ENCODE assay signal across 24 cellular contexts in the genomic region with DNA sequence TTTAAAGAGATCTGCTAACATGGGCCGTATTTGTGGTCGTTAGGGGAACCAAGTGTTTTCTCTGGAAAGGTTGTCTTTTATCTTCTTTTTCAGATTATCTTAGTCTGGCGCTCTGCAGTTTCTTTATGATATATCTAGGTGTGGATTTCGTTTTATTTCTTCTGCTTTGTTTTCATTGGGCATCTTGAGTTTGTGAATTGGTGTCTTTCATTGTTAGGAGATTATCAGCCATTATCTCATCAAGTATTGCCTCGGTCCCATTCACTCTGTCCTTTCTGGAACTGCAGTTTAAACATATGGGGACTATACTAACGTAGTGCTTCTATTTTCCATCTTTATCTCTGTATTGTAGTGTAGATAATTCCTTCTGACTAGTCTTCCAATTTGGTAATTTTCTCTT.
"Had no signal": no experiment of that assay in that cellular context is flagged by ENCODE, and none has a peak within 500 bp of the region (broad histone marks: within the 10 kb centered on the region; RNA-seq: fewer than 3 reads in every experiment).

No MANE protein-coding gene starts in this region.

- H3K27ac ChIP-seq: colonic mucosa, left lung, lower lobe of right lung, spleen, thoracic aorta, WERI-Rb-1 had no signal

- H3K27me3 ChIP-seq: colonic mucosa, left lung, spleen had no signal

- H3K4me3 Mint-ChIP-seq: activated CD4-positive, alpha-beta memory T cell treated with anti-CD3 and anti-CD28 coated beads, Interleukin-2, amount 10 ng/mL, durations not matched to agents 7 days and 5 days; activated CD4-positive, alpha-beta T cell treated with anti-CD3 and anti-CD28 coated beads, Interleukin-2, amount 10 ng/mL, durations not matched to agents 24 days and 14 days; activated CD8-positive, alpha-beta memory T cell treated with anti-CD3 and anti-CD28 coated beads, Interleukin-2, amount 10 ng/mL, durations not matched to agents 7 days and 5 days; activated T-cell treated with anti-CD3 and anti-CD28 coated beads, Interleukin-2, amount 50 U/mL, for 72 hours; natural killer cell treated with Interleukin-12 subunit alpha and Interleukin-12 subunit beta and Interleukin-15 and Interleukin-18, amount 100 ng/mL, for 72 hours; T-helper 2 cell treated with Interferon-gamma antibody and Interleukin-4, amounts not matched to agents 5 μg/mL and 100 μg/mL, for 36 hours had no signal

- H3K9me3 ChIP-seq: colonic mucosa, left lung, lower lobe of right lung, spleen, thoracic aorta had no signal

- H3K4me1 ChIP-seq: colonic mucosa, left lung, lower lobe of right lung, spleen had no signal

- H3K27me3 Mint-ChIP-seq: activated CD4-positive, alpha-beta memory T cell treated with anti-CD3 and anti-CD28 coated beads, Interleukin-2, amount 10 ng/mL, durations not matched to agents 7 days and 5 days; activated CD4-positive, alpha-beta T cell treated with anti-CD3 and anti-CD28 coated beads, Interleukin-2, amount 10 ng/mL, durations not matched to agents 24 days and 14 days; activated CD8-positive, alpha-beta memory T cell treated with anti-CD3 and anti-CD28 coated beads, Interleukin-2, amount 10 ng/mL, durations not matched to agents 7 days and 5 days; natural killer cell treated with Interleukin-12 subunit alpha and Interleukin-12 subunit beta and Interleukin-15 and Interleukin-18, amount 100 ng/mL, for 72 hours had no signal

- H3K9me3 Mint-ChIP-seq: activated CD4-positive, alpha-beta memory T cell treated with anti-CD3 and anti-CD28 coated beads, Interleukin-2, amount 10 ng/mL, durations not matched to agents 7 days and 5 days; activated CD4-positive, alpha-beta T cell treated with anti-CD3 and anti-CD28 coated beads, Interleukin-2, amount 10 ng/mL, durations not matched to agents 24 days and 14 days; natural killer cell treated with Interleukin-12 subunit alpha and Interleukin-12 subunit beta and Interleukin-15 and Interleukin-18, amount 100 ng/mL, for 72 hours had no signal

- DNase-seq: activated CD4-positive, alpha-beta memory T cell treated with anti-CD3 and anti-CD28 coated beads, Interleukin-2, amount 10 ng/mL, durations not matched to agents 7 days and 5 days; activated CD4-positive, alpha-beta T cell treated with anti-CD3 and anti-CD28 coated beads, Interleukin-2, amount 10 ng/mL, durations not matched to agents 24 days and 14 days; activated CD8-positive, alpha-beta memory T cell treated with anti-CD3 and anti-CD28 coated beads, Interleukin-2, amount 10 ng/mL, durations not matched to agents 7 days and 5 days; activated gamma-delta T cell; activated naive CD4-positive, alpha-beta T cell treated with anti-CD3 and anti-CD28 coated beads, Interleukin-2, amount 50 U/mL, for 16 hours; activated T-cell treated with anti-CD3 and anti-CD28 coated beads, Interleukin-2, amount 50 U/mL, for 72 hours; anterior cingulate cortex; cerebellar nuclear complex; colonic mucosa; effector CD8-positive, alpha-beta T cell; glutamatergic neuron; left lung; lower lobe of right lung; mesenchymal stem cell; posterior cingulate gyrus; right cardiac atrium; spleen; stimulated activated naive CD4-positive, alpha-beta T cell treated with Interleukin-2 at 50 U/mL for 16 hours; trophoblast cell; WERI-Rb-1 had no signal

- H3K36me3 ChIP-seq: colonic mucosa, left lung, lower lobe of right lung, spleen, thoracic aorta had no signal

- H3K27ac Mint-ChIP-seq: activated CD4-positive, alpha-beta memory T cell treated with anti-CD3 and anti-CD28 coated beads, Interleukin-2, amount 10 ng/mL, durations not matched to agents 7 days and 5 days; activated CD8-positive, alpha-beta memory T cell treated with anti-CD3 and anti-CD28 coated beads, Interleukin-2, amount 10 ng/mL, durations not matched to agents 7 days and 5 days; T-helper 2 cell treated with Interferon-gamma antibody and Interleukin-4, amounts not matched to agents 5 μg/mL and 100 μg/mL, for 36 hours had no signal

- H3K4me3 ChIP-seq: colonic mucosa, left lung, lower lobe of right lung, spleen, thoracic aorta had no signal

- ATAC-seq: activated CD4-positive, CD25-positive, alpha-beta regulatory T cell treated with anti-CD3 and anti-CD28 coated beads, Interleukin-2, amount 50 U/mL, for 24 hours; activated CD8-positive, alpha-beta memory T cell treated with anti-CD3 and anti-CD28 coated beads, Interleukin-2, amount 10 ng/mL, durations not matched to agents 7 days and 5 days; activated T-cell treated with anti-CD3 and anti-CD28 coated beads, Interleukin-2, amount 50 U/mL, for 72 hours; left lung; lower lobe of right lung; natural killer cell treated with Interleukin-12 subunit alpha and Interleukin-12 subunit beta and Interleukin-15 and Interleukin-18, amount 100 ng/mL, for 72 hours; right cardiac atrium had no signal
